In the genomic region with DNA sequence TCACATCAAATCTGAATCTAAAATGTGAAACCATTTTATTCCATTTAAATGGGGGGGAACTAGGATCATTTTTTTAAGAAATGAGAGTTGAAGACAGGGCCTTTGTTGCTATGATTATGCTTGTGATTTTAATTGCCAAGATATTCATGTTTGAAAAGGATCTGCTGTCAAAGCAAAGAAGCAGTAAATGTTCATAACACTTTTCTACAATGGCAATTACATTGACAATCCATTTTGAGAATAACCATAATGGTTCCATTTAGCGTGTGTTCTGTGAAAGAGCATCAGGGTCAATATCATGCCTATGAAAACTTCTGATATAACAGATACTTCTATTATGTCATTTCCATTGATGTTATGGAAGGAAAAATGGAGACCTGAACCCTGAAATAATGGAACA, we compare ENCODE assay signal across 11 cellular contexts.
"Had no signal": no experiment of that assay in that cellular context is flagged by ENCODE, and none has a peak within 500 bp of the region (broad histone marks: within the 10 kb centered on the region; RNA-seq: fewer than 3 reads in every experiment).

No MANE protein-coding gene starts in this region.

- H3K4me3 ChIP-seq: adrenal gland, ascending aorta, body of pancreas, breast epithelium, cardiac muscle cell had no signal

- H3K27ac ChIP-seq: adrenal gland, ascending aorta, body of pancreas, brain microvascular endothelial cell, breast epithelium, cardiac muscle cell had no signal

- H3K27me3 ChIP-seq: adrenal gland, ascending aorta, body of pancreas, brain microvascular endothelial cell, breast epithelium, cardiac muscle cell had no signal

- H3K9me3 ChIP-seq: adrenal gland, ascending aorta, body of pancreas, breast epithelium had no signal

- H3K36me3 ChIP-seq: adrenal gland, ascending aorta, brain microvascular endothelial cell, breast epithelium, cardiac muscle cell had no signal

- ATAC-seq: activated naive CD4-positive, alpha-beta T cell treated with anti-CD3 and anti-CD28 coated beads, Interleukin-2, amount 50 U/mL, for 72 hours; activated naive CD8-positive, alpha-beta T cell treated with anti-CD3 and anti-CD28 coated beads, Interleukin-2, amount 50 U/mL, for 24 hours; activated T-cell treated with anti-CD3 and anti-CD28 coated beads, Interleukin-2, amount 50 U/mL, for 4 hours; activated T-cell treated with anti-CD3 and anti-CD28 coated beads, Interleukin-2, amount 50 U/mL, for 72 hours; activated T-helper 17 cell treated with anti-CD3 and anti-CD28 coated beads, Interleukin-2, amount 50 U/mL, for 72 hours; body of pancreas had no signal
